Comparison of ENCODE assay signal across 15 cellular contexts in the genomic region with DNA sequence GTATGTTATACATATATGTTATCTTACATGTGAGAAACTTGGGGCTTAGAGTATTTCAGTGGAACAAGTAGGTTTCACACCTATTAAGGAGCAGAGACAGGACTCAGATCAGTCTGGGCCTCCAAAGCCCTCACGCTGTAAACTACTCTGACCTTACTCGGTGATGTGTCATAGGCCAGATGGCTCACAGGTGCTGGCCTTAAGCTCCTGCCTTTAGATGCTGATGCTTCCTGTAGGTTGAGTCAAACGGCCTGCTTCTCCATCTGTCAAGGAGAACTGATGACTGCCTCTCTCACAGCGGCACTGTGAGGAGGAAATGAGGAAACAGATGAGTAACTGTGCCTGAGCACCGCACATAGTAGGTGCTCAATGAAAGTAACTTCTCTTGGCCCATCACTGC.
A peak's percentile ranks its signal among the peaks of the same experiment; 100 is the strongest.
DNase-seq lines count a peak whose midpoint lies in the region; ATAC-seq and TF ChIP-seq lines count a peak whose summit lies in the region.
"Had no signal": no experiment of that assay in that cellular context is flagged by ENCODE, and none has a peak within 500 bp of the region (broad histone marks: within the 10 kb centered on the region; RNA-seq: fewer than 3 reads in every experiment).

No MANE protein-coding gene starts in this region.

- no peaks in the 10 kb centered on the region; the same call in 1 of the 2 replicates for H3K36me3 ChIP-seq in WERI-Rb-1
- H3K36me3 ChIP-seq in mucosa of descending colon (ENCODE audit: low read depth) = no peaks in the 10 kb centered on the region
- no peaks in the 10 kb centered on the region for H3K36me3 ChIP-seq in spleen
- H3K36me3 ChIP-seq: BE2C had no signal

- intact Hi-C loops in mucosa of descending colon (cut with DNase I, micrococcal nuclease) (no loop called here), spleen (cut with DNase I; ENCODE audit: low total_unique reads) (no loop called here)

- no peak for TF ChIP-seq POLR2A in spleen (IDR thresholded peaks at IDR 0.05)

- peak; percentile 88 to 91 for DNase-seq in NCI-H524 (lab: John Stamatoyannopoulos, UW)
- DNase-seq in NCI-H69 (lab: John Stamatoyannopoulos, UW) = peak; percentile 17
- DNase-seq in WERI-Rb-1 = peak; percentile 86
- DNase-seq in mucosa of descending colon = no peak
- no peak for DNase-seq in spleen
- DNase-seq in NCI-H446 (lab: John Stamatoyannopoulos, UW) = no peak
- DNase-seq: BE2C; CD8-positive, alpha-beta memory T cell; DND-41; GDM1; H7 had no signal

- ATAC-seq in mucosa of descending colon (peak; percentile 46), HG02588 (IDR thresholded peaks at IDR 0.05; ENCODE audit: unreplicated experiment) (no peak), HG03039 (IDR thresholded peaks at IDR 0.05; ENCODE audit: unreplicated experiment) (no peak)
- ATAC-seq: A549, GM23338 had no signal

- TF ChIP-seq CTCF in WERI-Rb-1 (IDR thresholded peaks at IDR 0.05; ENCODE audit: low read depth, low read length) (peak; percentile 8; the same call in 1 of the 2 replicates), mucosa of descending colon (IDR thresholded peaks at IDR 0.05) (no peak), spleen (IDR thresholded peaks at IDR 0.05 in 8 of 11, conservative IDR thresholded peaks at IDR 0.05 in 3 of 11) (no peak)

- 64 to 74% (median 66%) methylated on average over 5 of the region's 5 CpGs for WGBS in spleen, 5 donors

- H3K4me3 ChIP-seq in WERI-Rb-1 (ENCODE audit: low read depth, low read length) (no peak overlapping the region), mucosa of descending colon (no peak overlapping the region), spleen (no peak overlapping the region)
- H3K4me3 ChIP-seq: A549, GM23338 had no signal

- no peaks in the 10 kb centered on the region for H3K27me3 ChIP-seq in WERI-Rb-1 (ENCODE audit: insufficient read depth, low read depth, severe bottlenecking)
- no peaks in the 10 kb centered on the region for H3K27me3 ChIP-seq in spleen (replicated peaks in 1 of 7)
- H3K27me3 ChIP-seq: BE2C had no signal

- H3K9me3 ChIP-seq in WERI-Rb-1 (ENCODE audit: severe bottlenecking) = peaks cover 11% of the 10 kb centered on the region
- H3K9me3 ChIP-seq in mucosa of descending colon = no peaks in the 10 kb centered on the region
- peaks cover 0 to 16% (median 1%) of the 10 kb centered on the region in 8 donors for H3K9me3 ChIP-seq in spleen
- H3K9me3 ChIP-seq: A549, BE2C had no signal

- H3K27ac ChIP-seq in WERI-Rb-1 = peak overlapping the region; percentile 88
- H3K27ac ChIP-seq in spleen = no peak overlapping the region
- H3K27ac ChIP-seq: A549 had no signal

- H3K4me1 ChIP-seq in mucosa of descending colon (ENCODE audit: low read depth) (no peaks in the 10 kb centered on the region), spleen (no peaks in the 10 kb centered on the region)
- H3K4me1 ChIP-seq: A549, BE2C had no signal

Comparison
In these comparisons a context has a peak if more than half of its experiments do, and no peak if none do; other contexts are left out.
1. DNase-seq: peak in NCI-H524 (2 of 2), NCI-H69 (single experiment) and WERI-Rb-1 (single experiment); none in mucosa of descending colon (0 of 3), spleen (single experiment) and NCI-H446 (0 of 2).